13 cellular contexts compared by ENCODE assay signal in the genomic region with DNA sequence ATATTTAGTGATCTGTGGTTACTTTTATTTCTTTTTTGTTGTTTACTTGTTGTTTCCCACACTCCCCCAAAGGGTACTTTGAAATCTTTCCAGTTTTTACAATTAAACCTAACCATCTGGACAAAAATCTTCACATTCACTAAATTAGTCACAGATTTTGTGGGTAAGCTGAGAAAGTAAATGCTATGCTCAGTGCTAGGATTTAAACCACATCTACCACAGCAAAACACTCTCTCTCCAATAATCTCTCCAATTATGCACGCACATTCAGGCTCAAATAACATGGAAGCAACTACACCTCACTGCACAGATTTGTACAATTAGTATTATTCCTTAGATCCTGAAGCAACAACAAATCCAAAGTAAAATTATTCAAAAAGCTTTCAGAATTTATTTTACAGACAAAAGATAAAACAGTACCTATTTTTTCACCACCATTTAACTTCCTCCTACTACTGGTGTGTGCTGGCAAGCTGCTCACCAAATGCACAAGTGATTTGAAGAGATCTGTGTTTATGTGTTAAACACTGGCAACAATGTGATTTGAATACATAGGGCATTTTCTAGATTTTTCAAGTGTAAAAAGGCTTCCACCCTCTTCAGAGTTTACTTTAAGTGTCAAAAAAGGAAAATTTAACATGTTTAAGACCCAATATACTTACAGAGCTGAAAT. TPM values are rescaled to one million over a fixed set of nuclear protein-coding genes. Genes with fewer than 3 reads are reported as not detected.
DNase-seq lines count a peak whose midpoint lies in the region; ATAC-seq and TF ChIP-seq lines count a peak whose summit lies in the region.
"Had no signal": no experiment of that assay in that cellular context is flagged by ENCODE, and none has a peak within 500 bp of the region (broad histone marks: within the 10 kb centered on the region; RNA-seq: fewer than 3 reads in every experiment).

No MANE protein-coding gene starts in this region.

- H3K27me3 ChIP-seq in smooth muscle cell (ENCODE audit: low read depth) = no peaks in the 10 kb centered on the region
- H3K27me3 ChIP-seq: tibial nerve had no signal

- WGBS in smooth muscle cell (ENCODE audit: low lambda C conversion rate) = 12% methylated on average over 1 of the region's 1 CpG

- H3F3A ChIP-seq in smooth muscle cell (ENCODE audit: low read depth) = peaks cover 3% of the 10 kb centered on the region

- intact Hi-C loops in activated T-helper 2 cell treated with anti-CD3 and anti-CD28 coated beads, Interferon-gamma antibody, Interleukin-2, Interleukin-4, amounts not matched to agents 10 μg/mL and 5 μg/mL and 100 μg/mL, durations not matched to agents 14 hours and 24 hours and 36 hours (cut with micrococcal nuclease) = no loop called here

- peak overlapping the region; percentile 38; the same call in 1 of the 2 replicates for H3K27ac Mint-ChIP-seq in WTC11
- H3K27ac Mint-ChIP-seq in activated T-helper 2 cell treated with anti-CD3 and anti-CD28 coated beads, Interferon-gamma antibody, Interleukin-2, Interleukin-4, amounts not matched to agents 10 μg/mL and 5 μg/mL and 100 μg/mL, durations not matched to agents 14 hours and 24 hours and 36 hours = no peak overlapping the region
- no peak overlapping the region for H3K27ac Mint-ChIP-seq in activated naive CD4-positive, alpha-beta T cell treated with anti-CD3 and anti-CD28 coated beads, Interleukin-2, amount 50 U/mL, for 72 hours
- H3K27ac Mint-ChIP-seq: activated CD4-positive, alpha-beta T cell treated with anti-CD3 and anti-CD28 coated beads, Interleukin-2, amount 10 ng/mL, durations not matched to agents 7 days and 5 days; activated naive CD4-positive, alpha-beta T cell treated with anti-CD3 and anti-CD28 coated beads, Interleukin-2, amount 50 U/mL, for 24 hours had no signal

- H3K4me1 ChIP-seq in smooth muscle cell (ENCODE audit: low read depth) = peaks cover 55% of the 10 kb centered on the region

- TF ChIP-seq CTCF in WTC11 (IDR thresholded peaks at IDR 0.05) (no peak), smooth muscle cell (IDR thresholded peaks at IDR 0.05; ENCODE audit: borderline replicate concordance, insufficient read depth, poor library complexity, severe bottlenecking) (no peak)

- no peak overlapping the region for H3K4me3 ChIP-seq in smooth muscle cell
- H3K4me3 ChIP-seq: tibial nerve had no signal

- no peak overlapping the region for H3K4me3 Mint-ChIP-seq in WTC11
- H3K4me3 Mint-ChIP-seq in activated T-helper 2 cell treated with anti-CD3 and anti-CD28 coated beads, Interferon-gamma antibody, Interleukin-2, Interleukin-4, amounts not matched to agents 10 μg/mL and 5 μg/mL and 100 μg/mL, durations not matched to agents 14 hours and 24 hours and 36 hours (ENCODE audit: low read depth) = no peak overlapping the region
- H3K4me3 Mint-ChIP-seq: activated CD4-positive, alpha-beta T cell treated with anti-CD3 and anti-CD28 coated beads, Interleukin-2, amount 10 ng/mL, durations not matched to agents 7 days and 5 days; activated naive CD4-positive, alpha-beta T cell treated with anti-CD3 and anti-CD28 coated beads, Interleukin-2, amount 50 U/mL, for 24 hours had no signal

- H3K36me3 ChIP-seq in smooth muscle cell (ENCODE audit: low read depth) = no peaks in the 10 kb centered on the region
- H3K36me3 ChIP-seq: tibial nerve had no signal

- H4K20me1 ChIP-seq in smooth muscle cell (ENCODE audit: low read depth) = peaks cover 96% of the 10 kb centered on the region

- H3K9me3 Mint-ChIP-seq in WTC11 = no peaks in the 10 kb centered on the region
- no peaks in the 10 kb centered on the region for H3K9me3 Mint-ChIP-seq in activated T-helper 2 cell treated with anti-CD3 and anti-CD28 coated beads, Interferon-gamma antibody, Interleukin-2, Interleukin-4, amounts not matched to agents 10 μg/mL and 5 μg/mL and 100 μg/mL, durations not matched to agents 14 hours and 24 hours and 36 hours
- H3K9me3 Mint-ChIP-seq in activated naive CD4-positive, alpha-beta T cell treated with anti-CD3 and anti-CD28 coated beads, Interleukin-2, amount 50 U/mL, for 72 hours = peaks cover 9 to 10% of the 10 kb centered on the region in 2 donors
- H3K9me3 Mint-ChIP-seq: activated CD4-positive, alpha-beta T cell treated with anti-CD3 and anti-CD28 coated beads, Interleukin-2, amount 10 ng/mL, durations not matched to agents 7 days and 5 days had no signal

- POLR2A ChIA-PET in WTC11 (lab: Charles Lee) = no interaction called here

- CTCF ChIA-PET in WTC11 (lab: Charles Lee) = interaction anchor here (1.2 kb wide), 1 partner anchor 9 kb away, joined by 4 read pairs; no protein-coding TSS in a partner anchor

- ATAC-seq in HG02852 (IDR thresholded peaks at IDR 0.05; ENCODE audit: unreplicated experiment) (peak; percentile 66), WTC11 (no peak)
- ATAC-seq in activated naive CD4-positive, alpha-beta T cell treated with anti-CD3 and anti-CD28 coated beads, Interleukin-2, amount 50 U/mL, for 72 hours = no peak

- no peaks in the 10 kb centered on the region for H3K9me3 ChIP-seq in smooth muscle cell (replicated peaks; ENCODE audit: low read depth)
- H3K9me3 ChIP-seq: tibial nerve had no signal

- no peak overlapping the region for H2AFZ ChIP-seq in smooth muscle cell (ENCODE audit: low read depth)

- H3K27ac ChIP-seq in smooth muscle cell (ENCODE audit: low read depth) = peak overlapping the region; percentile 1
- H3K27ac ChIP-seq: 22Rv1, tibial nerve had no signal

- H3K79me2 ChIP-seq in smooth muscle cell (ENCODE audit: low read depth) = peaks cover 88% of the 10 kb centered on the region

- peaks cover 46% of the 10 kb centered on the region for H3K4me1 Mint-ChIP-seq in WTC11
- H3K4me1 Mint-ChIP-seq in activated T-helper 2 cell treated with anti-CD3 and anti-CD28 coated beads, Interferon-gamma antibody, Interleukin-2, Interleukin-4, amounts not matched to agents 10 μg/mL and 5 μg/mL and 100 μg/mL, durations not matched to agents 14 hours and 24 hours and 36 hours (ENCODE audit: low read depth) = no peaks in the 10 kb centered on the region
- H3K4me1 Mint-ChIP-seq: activated CD4-positive, alpha-beta T cell treated with anti-CD3 and anti-CD28 coated beads, Interleukin-2, amount 10 ng/mL, durations not matched to agents 7 days and 5 days; activated naive CD4-positive, alpha-beta T cell treated with anti-CD3 and anti-CD28 coated beads, Interleukin-2, amount 50 U/mL, for 24 hours had no signal

- peak; percentile 43 for DNase-seq in DMS 273 (lab: John Stamatoyannopoulos, UW; ENCODE audit: unreplicated experiment)
- no peak for DNase-seq in DMS 273 treated with DMSO at 0.1 percent for 48 hours (lab: John Stamatoyannopoulos, UW)
- no peak for DNase-seq in WTC11 (ENCODE audit: low spot score)
- no peak for DNase-seq in smooth muscle cell (lab: John Stamatoyannopoulos, UW; ENCODE audit: unreplicated experiment)
- DNase-seq in stimulated activated CD4-positive, alpha-beta T cell treated with anti-CD3 and anti-CD28 coated beads, Interleukin-1b, Interleukin-23, amount 100 ng/mL, for 48 hours = no peak
- DNase-seq in activated T-helper 2 cell treated with anti-CD3 and anti-CD28 coated beads, Interferon-gamma antibody, Interleukin-2, Interleukin-4, amounts not matched to agents 10 μg/mL and 5 μg/mL and 100 μg/mL, durations not matched to agents 14 hours and 24 hours and 36 hours (ENCODE audit: low spot score) = no peak
- DNase-seq in activated naive CD4-positive, alpha-beta T cell treated with anti-CD3 and anti-CD28 coated beads, Interleukin-2, amount 50 U/mL, for 72 hours (ENCODE audit: low spot score in 2 of 2) = no peak
- DNase-seq: activated CD4-positive, alpha-beta T cell treated with anti-CD3 and anti-CD28 coated beads, Interleukin-2, amount 10 ng/mL, durations not matched to agents 7 days and 5 days; NCI-H1417 treated with DMSO at 0.1 percent for 48 hours had no signal

- peak overlapping the region; percentile 42 for H3K4me2 ChIP-seq in smooth muscle cell

- no peaks in the 10 kb centered on the region for H3K27me3 Mint-ChIP-seq in WTC11 (ENCODE audit: low read depth)
- peaks cover 7% of the 10 kb centered on the region for H3K27me3 Mint-ChIP-seq in activated T-helper 2 cell treated with anti-CD3 and anti-CD28 coated beads, Interferon-gamma antibody, Interleukin-2, Interleukin-4, amounts not matched to agents 10 μg/mL and 5 μg/mL and 100 μg/mL, durations not matched to agents 14 hours and 24 hours and 36 hours (ENCODE audit: low read depth)

- H3K9ac ChIP-seq in smooth muscle cell (ENCODE audit: low read depth) = no peak overlapping the region

- peaks cover 6% of the 10 kb centered on the region; the same call in 1 of the 2 replicates for H3K36me3 Mint-ChIP-seq in WTC11
- H3K36me3 Mint-ChIP-seq in activated T-helper 2 cell treated with anti-CD3 and anti-CD28 coated beads, Interferon-gamma antibody, Interleukin-2, Interleukin-4, amounts not matched to agents 10 μg/mL and 5 μg/mL and 100 μg/mL, durations not matched to agents 14 hours and 24 hours and 36 hours (ENCODE audit: low read depth) = no peaks in the 10 kb centered on the region
- peaks cover 0 to 1% of the 10 kb centered on the region in 2 donors for H3K36me3 Mint-ChIP-seq in activated naive CD4-positive, alpha-beta T cell treated with anti-CD3 and anti-CD28 coated beads, Interleukin-2, amount 50 U/mL, for 72 hours

TF ChIP-seq in WTC11, 78 proteins besides CTCF, POLR2A, EP300 and RAD21 (continues in another document):
- TF ChIP-seq PRRX2 (CRISPR knock-in tag; IDR thresholded peaks at IDR 0.05) (no peak), GABPB1 (CRISPR knock-in tag; IDR thresholded peaks at IDR 0.05) (no peak)

RNA-seq across cellular contexts. Expression of gene ZNF608, which starts 16.6 kb away (rescaled TPM):
- total RNA-seq in WTC11 (2021) = 40.6 to 44.4 TPM (median 43.8 TPM) in 3 replicates
- total RNA-seq in smooth muscle cell = 33.1 and 69.5 TPM in 2 replicates
- polyA plus RNA-seq in smooth muscle cell = 15.4 and 22.0 TPM in 2 replicates
- not detected in 2 replicates for total RNA-seq in activated T-helper 2 cell treated with anti-CD3 and anti-CD28 coated beads, Interferon-gamma antibody, Interleukin-2, Interleukin-4, amounts not matched to agents 10 μg/mL and 5 μg/mL and 100 μg/mL, durations not matched to agents 14 hours and 24 hours and 36 hours
- not detected for total RNA-seq in activated naive CD4-positive, alpha-beta T cell treated with anti-CD3 and anti-CD28 coated beads, Interleukin-2, amount 50 U/mL, for 72 hours
- total RNA-seq: activated CD4-positive, alpha-beta T cell treated with anti-CD3 and anti-CD28 coated beads, Interleukin-2, amount 10 ng/mL, durations not matched to agents 7 days and 5 days had no signal

Comparison
In these comparisons a context has a peak if more than half of its experiments do, and no peak if none do; other contexts are left out.
1. RNA of gene ZNF608, which starts 16.6 kb away (total RNA-seq): 40.6 to 44.4 TPM in WTC11 and 33.1 to 69.5 TPM in smooth muscle cell; not detected in activated naive CD4-positive, alpha-beta T cell treated with anti-CD3 and anti-CD28 coated beads, Interleukin-2, amount 50 U/mL, for 72 hours and not detected in activated T-helper 2 cell treated with anti-CD3 and anti-CD28 coated beads, Interferon-gamma antibody, Interleukin-2, Interleukin-4, amounts not matched to agents 10 μg/mL and 5 μg/mL and 100 μg/mL, durations not matched to agents 14 hours and 24 hours and 36 hours; every median in the first group is over 10 times any median in the second.